1 cellular context compared by ENCODE assay signal in the genomic region with DNA sequence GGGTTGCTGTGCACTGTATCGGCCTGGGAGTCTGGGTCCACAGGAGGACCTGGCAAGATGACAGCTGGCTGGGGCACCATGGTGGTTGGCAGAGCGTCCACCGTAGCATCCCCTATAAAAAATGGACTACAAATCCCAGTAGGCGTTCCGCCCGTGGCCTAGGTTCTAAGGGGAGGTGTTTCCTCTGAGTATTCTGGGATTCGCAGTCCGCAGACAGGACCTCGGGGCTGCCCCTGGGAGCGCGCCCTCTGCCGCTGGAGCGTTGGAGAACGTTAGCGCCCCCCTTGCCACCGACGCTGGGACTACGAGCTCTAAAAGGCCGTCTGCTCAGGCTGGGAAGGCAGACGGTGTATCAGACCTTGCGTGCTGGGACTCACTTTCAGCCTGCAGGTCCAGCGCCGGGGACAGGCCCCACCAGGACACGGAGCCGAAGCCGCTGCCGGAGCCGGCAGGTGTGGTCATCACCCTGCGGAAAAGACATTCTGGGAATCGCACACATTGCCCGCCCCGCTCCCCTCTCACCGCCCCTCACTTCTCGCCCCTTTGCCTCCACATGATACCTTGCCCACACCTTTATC.
TF ChIP-seq lines count a peak whose summit lies in the region.

No MANE protein-coding gene starts in this region.

TF ChIP-seq in HepG2, 621 proteins besides CTCF, POLR2A, EP300 and RAD21 (continued from another document and continues in another):
- TF ChIP-seq, protein P1, sequence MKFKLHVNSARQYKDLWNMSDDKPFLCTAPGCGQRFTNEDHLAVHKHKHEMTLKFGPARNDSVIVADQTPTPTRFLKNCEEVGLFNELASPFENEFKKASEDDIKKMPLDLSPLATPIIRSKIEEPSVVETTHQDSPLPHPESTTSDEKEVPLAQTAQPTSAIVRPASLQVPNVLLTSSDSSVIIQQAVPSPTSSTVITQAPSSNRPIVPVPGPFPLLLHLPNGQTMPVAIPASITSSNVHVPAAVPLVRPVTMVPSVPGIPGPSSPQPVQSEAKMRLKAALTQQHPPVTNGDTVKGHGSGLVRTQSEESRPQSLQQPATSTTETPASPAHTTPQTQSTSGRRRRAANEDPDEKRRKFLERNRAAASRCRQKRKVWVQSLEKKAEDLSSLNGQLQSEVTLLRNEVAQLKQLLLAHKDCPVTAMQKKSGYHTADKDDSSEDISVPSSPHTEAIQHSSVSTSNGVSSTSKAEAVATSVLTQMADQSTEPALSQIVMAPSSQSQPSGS (CRISPR knock-in tag; IDR thresholded peaks at IDR 0.05), result peak; percentile 58; the same call in 1 of the 2 replicates
- TF ChIP-seq JDP2 (CRISPR knock-in tag; IDR thresholded peaks at IDR 0.05; ENCODE audit: borderline replicate concordance) (no peak), RBM22 (optimal IDR thresholded peaks at IDR 0.05; ENCODE audit: low read length) (no peak), THAP11 (CRISPR knock-in tag; IDR thresholded peaks at IDR 0.05) (peak; percentile 97), ZNF432 (CRISPR knock-in tag; IDR thresholded peaks at IDR 0.05; ENCODE audit: borderline replicate concordance) (no peak), ZNF44 (CRISPR knock-in tag; IDR thresholded peaks at IDR 0.05) (no peak), DMTF1 (CRISPR knock-in tag; IDR thresholded peaks at IDR 0.05) (no peak), ARHGAP35 (CRISPR knock-in tag; IDR thresholded peaks at IDR 0.05; ENCODE audit: borderline replicate concordance) (no peak), SALL1 (CRISPR knock-in tag; IDR thresholded peaks at IDR 0.05) (peak; percentile 47; the same call in 1 of the 2 replicates), ZBTB7A (CRISPR knock-in tag; IDR thresholded peaks at IDR 0.05) (no peak; the same call in 1 of the 2 replicates), ZNF713 (CRISPR knock-in tag; IDR thresholded peaks at IDR 0.05) (no peak), ATM (IDR thresholded peaks at IDR 0.05; ENCODE audit: borderline replicate concordance) (no peak), ELF3 (CRISPR knock-in tag; IDR thresholded peaks at IDR 0.05) (peak; percentile 54; the same call in 1 of the 2 replicates), ZNF17 (CRISPR knock-in tag; IDR thresholded peaks at IDR 0.05) (no peak), ZNF33A (CRISPR knock-in tag; IDR thresholded peaks at IDR 0.05; ENCODE audit: borderline replicate concordance) (no peak), NONO (IDR thresholded peaks at IDR 0.05) (no peak), NONO (CRISPR knock-in tag; conservative IDR thresholded peaks at IDR 0.05) (peak; percentile 69; the same call in 1 of the 2 replicates), ZFP36L2 (CRISPR knock-in tag; IDR thresholded peaks at IDR 0.05) (no peak), ZSCAN20 (CRISPR knock-in tag; IDR thresholded peaks at IDR 0.05; ENCODE audit: borderline replicate concordance) (no peak), ZNF569 (CRISPR knock-in tag; IDR thresholded peaks at IDR 0.05; ENCODE audit: borderline replicate concordance) (no peak), NR2C2 (CRISPR knock-in tag; IDR thresholded peaks at IDR 0.05; ENCODE audit: borderline replicate concordance) (peak; percentile 78), MTA3 (CRISPR knock-in tag; IDR thresholded peaks at IDR 0.05) (no peak), FOXO1 (CRISPR knock-in tag; IDR thresholded peaks at IDR 0.05) (no peak; the same call in 1 of the 2 replicates), CSRNP1 (CRISPR knock-in tag; IDR thresholded peaks at IDR 0.05) (peak; percentile 47; the same call in 1 of the 2 replicates), SAP130 (CRISPR knock-in tag; IDR thresholded peaks at IDR 0.05; ENCODE audit: low read depth) (no peak), GFI1 (CRISPR knock-in tag; IDR thresholded peaks at IDR 0.05; ENCODE audit: borderline replicate concordance) (no peak), RORA (CRISPR knock-in tag; IDR thresholded peaks at IDR 0.05) (no peak), KDM6A (CRISPR knock-in tag; IDR thresholded peaks at IDR 0.05; ENCODE audit: low read depth) (no peak), YEATS4 (CRISPR knock-in tag; IDR thresholded peaks at IDR 0.05; ENCODE audit: borderline replicate concordance) (0 out of 2 replicates have a peak, but pooled peaks have one; percentile 20), ZBTB42 (CRISPR knock-in tag; IDR thresholded peaks at IDR 0.05) (no peak), ZNF512B (CRISPR knock-in tag; IDR thresholded peaks at IDR 0.05; ENCODE audit: borderline replicate concordance) (no peak), EZH2 (conservative IDR thresholded peaks at IDR 0.05; ENCODE audit: low read depth, low read length) (no peak), ZNF253 (CRISPR knock-in tag; IDR thresholded peaks at IDR 0.05; ENCODE audit: borderline replicate concordance) (no peak), CCAR2 (optimal IDR thresholded peaks at IDR 0.05; ENCODE audit: low read depth, low read length) (no peak), HNF1B (CRISPR knock-in tag; IDR thresholded peaks at IDR 0.05) (no peak), PATZ1 (CRISPR knock-in tag; IDR thresholded peaks at IDR 0.05) (0 out of 2 replicates have a peak, but pooled peaks have one; percentile 15), MEIS1 (CRISPR knock-in tag; IDR thresholded peaks at IDR 0.05; ENCODE audit: borderline replicate concordance) (no peak), HNRNPL (IDR thresholded peaks at IDR 0.05; ENCODE audit: low read depth, low read length) (0 out of 2 replicates have a peak, but pooled peaks have one; percentile 41)
- TF ChIP-seq, protein P2, sequence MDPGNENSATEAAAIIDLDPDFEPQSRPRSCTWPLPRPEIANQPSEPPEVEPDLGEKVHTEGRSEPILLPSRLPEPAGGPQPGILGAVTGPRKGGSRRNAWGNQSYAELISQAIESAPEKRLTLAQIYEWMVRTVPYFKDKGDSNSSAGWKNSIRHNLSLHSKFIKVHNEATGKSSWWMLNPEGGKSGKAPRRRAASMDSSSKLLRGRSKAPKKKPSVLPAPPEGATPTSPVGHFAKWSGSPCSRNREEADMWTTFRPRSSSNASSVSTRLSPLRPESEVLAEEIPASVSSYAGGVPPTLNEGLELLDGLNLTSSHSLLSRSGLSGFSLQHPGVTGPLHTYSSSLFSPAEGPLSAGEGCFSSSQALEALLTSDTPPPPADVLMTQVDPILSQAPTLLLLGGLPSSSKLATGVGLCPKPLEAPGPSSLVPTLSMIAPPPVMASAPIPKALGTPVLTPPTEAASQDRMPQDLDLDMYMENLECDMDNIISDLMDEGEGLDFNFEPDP (CRISPR knock-in tag; conservative IDR thresholded peaks at IDR 0.05), result no peak
- TF ChIP-seq, protein P3, sequence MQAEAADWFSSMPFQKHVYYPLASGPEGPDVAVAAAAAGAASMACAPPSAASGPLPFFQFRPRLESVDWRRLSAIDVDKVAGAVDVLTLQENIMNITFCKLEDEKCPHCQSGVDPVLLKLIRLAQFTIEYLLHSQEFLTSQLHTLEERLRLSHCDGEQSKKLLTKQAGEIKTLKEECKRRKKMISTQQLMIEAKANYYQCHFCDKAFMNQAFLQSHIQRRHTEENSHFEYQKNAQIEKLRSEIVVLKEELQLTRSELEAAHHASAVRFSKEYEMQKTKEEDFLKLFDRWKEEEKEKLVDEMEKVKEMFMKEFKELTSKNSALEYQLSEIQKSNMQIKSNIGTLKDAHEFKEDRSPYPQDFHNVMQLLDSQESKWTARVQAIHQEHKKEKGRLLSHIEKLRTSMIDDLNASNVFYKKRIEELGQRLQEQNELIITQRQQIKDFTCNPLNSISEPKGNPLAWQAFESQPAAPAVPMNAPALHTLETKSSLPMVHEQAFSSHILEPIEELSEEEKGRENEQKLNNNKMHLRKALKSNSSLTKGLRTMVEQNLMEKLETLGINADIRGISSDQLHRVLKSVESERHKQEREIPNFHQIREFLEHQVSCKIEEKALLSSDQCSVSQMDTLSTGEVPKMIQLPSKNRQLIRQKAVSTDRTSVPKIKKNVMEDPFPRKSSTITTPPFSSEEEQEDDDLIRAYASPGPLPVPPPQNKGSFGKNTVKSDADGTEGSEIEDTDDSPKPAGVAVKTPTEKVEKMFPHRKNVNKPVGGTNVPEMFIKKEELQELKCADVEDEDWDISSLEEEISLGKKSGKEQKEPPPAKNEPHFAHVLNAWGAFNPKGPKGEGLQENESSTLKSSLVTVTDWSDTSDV (CRISPR knock-in tag; IDR thresholded peaks at IDR 0.05), result peak; percentile 61; the same call in 1 of the 2 replicates
- TF ChIP-seq, protein P4, sequence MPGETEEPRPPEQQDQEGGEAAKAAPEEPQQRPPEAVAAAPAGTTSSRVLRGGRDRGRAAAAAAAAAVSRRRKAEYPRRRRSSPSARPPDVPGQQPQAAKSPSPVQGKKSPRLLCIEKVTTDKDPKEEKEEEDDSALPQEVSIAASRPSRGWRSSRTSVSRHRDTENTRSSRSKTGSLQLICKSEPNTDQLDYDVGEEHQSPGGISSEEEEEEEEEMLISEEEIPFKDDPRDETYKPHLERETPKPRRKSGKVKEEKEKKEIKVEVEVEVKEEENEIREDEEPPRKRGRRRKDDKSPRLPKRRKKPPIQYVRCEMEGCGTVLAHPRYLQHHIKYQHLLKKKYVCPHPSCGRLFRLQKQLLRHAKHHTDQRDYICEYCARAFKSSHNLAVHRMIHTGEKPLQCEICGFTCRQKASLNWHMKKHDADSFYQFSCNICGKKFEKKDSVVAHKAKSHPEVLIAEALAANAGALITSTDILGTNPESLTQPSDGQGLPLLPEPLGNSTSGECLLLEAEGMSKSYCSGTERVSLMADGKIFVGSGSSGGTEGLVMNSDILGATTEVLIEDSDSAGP (CRISPR knock-in tag; IDR thresholded peaks at IDR 0.05; ENCODE audit: borderline replicate concordance), result peak; percentile 53; the same call in 1 of the 2 replicates
